15 cellular contexts compared by ENCODE assay signal in genomic region chr3:11213810-11214450, GRCh38. TPM values are rescaled to one million over a fixed set of nuclear protein-coding genes. Genes with fewer than 3 reads are reported as not detected.
"Had no signal": no experiment of that assay in that cellular context is flagged by ENCODE, and none has a peak within 500 bp of the region (broad histone marks: within the 10 kb centered on the region; RNA-seq: fewer than 3 reads in every experiment).

No MANE protein-coding gene starts in this region.

- H3K4me1 Mint-ChIP-seq: naive thymus-derived CD8-positive, alpha-beta T cell; WTC11 had no signal

- H3K9me3 ChIP-seq: lower lobe of right lung had no signal

- H3K4me3 Mint-ChIP-seq: activated naive CD8-positive, alpha-beta T cell; activated T-cell treated with anti-CD3 and anti-CD28 coated beads, Interleukin-2, amount 50 U/mL, for 24 hours; naive thymus-derived CD8-positive, alpha-beta T cell; WTC11 had no signal

- FAIRE-seq: bronchial epithelial cell, kidney, TTC549 had no signal

- H3K4me3 ChIP-seq: lower lobe of right lung had no signal

- H3K9me3 Mint-ChIP-seq: activated T-cell treated with anti-CD3 and anti-CD28 coated beads, Interleukin-2, amount 50 U/mL, for 24 hours; activated T-helper 2 cell treated with anti-CD3 and anti-CD28 coated beads, Interferon-gamma antibody, Interleukin-2, Interleukin-4, amounts not matched to agents 10 μg/mL and 5 μg/mL and 100 μg/mL, durations not matched to agents 14 hours and 24 hours and 36 hours; naive thymus-derived CD8-positive, alpha-beta T cell; WTC11 had no signal

- H3K27ac Mint-ChIP-seq: activated naive CD8-positive, alpha-beta T cell; activated T-cell treated with anti-CD3 and anti-CD28 coated beads, Interleukin-2, amount 50 U/mL, for 24 hours; activated T-helper 2 cell treated with anti-CD3 and anti-CD28 coated beads, Interferon-gamma antibody, Interleukin-2, Interleukin-4, amounts not matched to agents 10 μg/mL and 5 μg/mL and 100 μg/mL, durations not matched to agents 14 hours and 24 hours and 36 hours; progenitor cell of endocrine pancreas; WTC11 had no signal

- H3K27ac ChIP-seq: lower lobe of right lung had no signal

- DNase-seq: activated naive CD4-positive, alpha-beta T cell; activated T-cell treated with anti-CD3 and anti-CD28 coated beads, Interleukin-2, amount 50 U/mL, for 24 hours; foreskin fibroblast; kidney; lower lobe of right lung; naive thymus-derived CD8-positive, alpha-beta T cell; stimulated activated CD4-positive, alpha-beta T cell treated with anti-CD3 and anti-CD28 coated beads, Interleukin-4, amount 100 ng/mL, for 24 hours; stimulated activated naive CD4-positive, alpha-beta T cell treated with Interleukin-2 at 50 U/mL for 16 hours had no signal

- ATAC-seq: left lobe of liver; lower lobe of right lung; naive thymus-derived CD8-positive, alpha-beta T cell; WTC11 had no signal

- H3K36me3 Mint-ChIP-seq: activated naive CD8-positive, alpha-beta T cell; naive thymus-derived CD8-positive, alpha-beta T cell; WTC11 had no signal

RNA-seq across cellular contexts. Expression of gene HRH1, which starts 59.6 kb away (rescaled TPM):
- total RNA-seq: naive thymus-derived CD8-positive, alpha-beta T cell; progenitor cell of endocrine pancreas; WTC11 had no signal
- polyA plus RNA-seq: naive thymus-derived CD8-positive, alpha-beta T cell had no signal
